ENCODE assay signal across 15 cellular contexts in genomic region chr2:110107092-110108079, GRCh38. TPM values are rescaled to one million over a fixed set of nuclear protein-coding genes. Genes with fewer than 3 reads are reported as not detected.
DNase-seq lines count a peak whose midpoint lies in the region; TF ChIP-seq lines count a peak whose summit lies in the region.
"Had no signal": no experiment of that assay in that cellular context is flagged by ENCODE, and none has a peak within 500 bp of the region (broad histone marks: within the 10 kb centered on the region; RNA-seq: fewer than 3 reads in every experiment).

No MANE protein-coding gene starts in this region.

- H3K9me2 ChIP-seq in PC-9 (ENCODE audit: insufficient read depth): no peaks in the 10 kb centered on the region

- peaks cover 87% of the 10 kb centered on the region for H3K79me2 ChIP-seq in PC-9 (ENCODE audit: low read depth)

- peak overlapping the region; percentile 100 for H3K27ac ChIP-seq in PC-9
- peak overlapping the region; percentile 100 for H3K27ac ChIP-seq in epithelial cell of prostate
- H3K27ac ChIP-seq in muscle layer of duodenum (ENCODE audit: low read length): peak overlapping the region; percentile 64
- H3K27ac ChIP-seq in caudate nucleus (ENCODE audit: low read depth, low read length): no peak overlapping the region
- H3K27ac ChIP-seq: brain microvascular endothelial cell, right lobe of liver had no signal

- no peaks in the 10 kb centered on the region for H3K27me3 ChIP-seq in PC-9 (ENCODE audit: insufficient read depth, low read depth)
- H3K27me3 ChIP-seq in muscle layer of duodenum (ENCODE audit: low read depth, low read length): no peaks in the 10 kb centered on the region
- H3K27me3 ChIP-seq: brain microvascular endothelial cell, right lobe of liver had no signal

- H4K20me1 ChIP-seq in PC-9 (ENCODE audit: insufficient read depth): no peaks in the 10 kb centered on the region

- no peak overlapping the region for H2AFZ ChIP-seq in PC-9

- intact Hi-C loops in PC-9 (cut with micrococcal nuclease; ENCODE audit: unreplicated experiment): loop anchor here (2.0 kb wide), 1 partner anchor 49 kb away; no protein-coding TSS in a partner anchor

- peaks cover 84% of the 10 kb centered on the region for H3K4me1 ChIP-seq in PC-9 (replicated peaks; ENCODE audit: insufficient read depth)
- H3K4me1 ChIP-seq in muscle layer of duodenum (ENCODE audit: control insufficient read depth in 1 of 2, insufficient read depth in 2 of 2, low read length in 2 of 2): no peaks in the 10 kb centered on the region
- H3K4me1 ChIP-seq: right lobe of liver had no signal

- no peak for TF ChIP-seq CTCF in PC-9 (conservative IDR thresholded peaks at IDR 0.05)

- DNase-seq in Caki2 (ENCODE audit: low read depth) (peak; percentile 33), PC-9 (peak in 1 of 2 experiments; percentile 62), epithelial cell of prostate (ENCODE audit: low read depth, low spot score) (no peak), mucosa of gallbladder (ENCODE audit: low spot score) (no peak), caudate nucleus (lab: John Stamatoyannopoulos, UW) (no peak), NCI-H2081 treated with DMSO at 0.1 percent for 48 hours (lab: John Stamatoyannopoulos, UW) (no peak), amygdala (lab: John Stamatoyannopoulos, UW) (no peak)
- DNase-seq: activated CD4-positive, alpha-beta T cell treated with anti-CD3 and anti-CD28 coated beads, Interleukin-2, amount 50 U/mL, for 4 hours; activated naive CD4-positive, alpha-beta T cell treated with anti-CD3 and anti-CD28 coated beads, Interleukin-2, amount 10 ng/mL, durations not matched to agents 7 days and 5 days; brain microvascular endothelial cell; MV-4-11; NCI-H524 treated with DMSO at 0.1 percent for 48 hours; right lobe of liver had no signal

- peaks cover 15% of the 10 kb centered on the region; the same call in 1 of the 2 replicates for H3K9me3 ChIP-seq in PC-9 (ENCODE audit: insufficient read depth, low read depth)
- H3K9me3 ChIP-seq in muscle layer of duodenum (ENCODE audit: control insufficient read depth in 1 of 2, low read length in 2 of 2): no peaks in the 10 kb centered on the region
- H3K9me3 ChIP-seq: right lobe of liver had no signal

- TSS peak; percentile 51 for BruUV-seq in PC-9 (replicated peaks; lab: Mats Ljungman, UMichigan)

- CTCF ChIA-PET in PC-9 (lab: Charles Lee): no interaction called here

- in situ Hi-C loops in Caki2 (cut with HindIII; ENCODE audit: low pct_unique_long_range_greater_than_20kb, low sequenced_read_pairs): no loop called here

- POLR2A ChIA-PET in PC-9 (lab: Charles Lee; ENCODE audit: unreplicated experiment): interaction anchor here (0.6 kb wide), 1 partner anchor 26 kb away, joined by 8 read pairs; no protein-coding TSS in a partner anchor

- H3K36me3 ChIP-seq in PC-9 (ENCODE audit: low read depth) (peaks cover 25% of the 10 kb centered on the region; the same call in 1 of the 2 replicates), muscle layer of duodenum (ENCODE audit: control insufficient read depth in 1 of 2, insufficient read depth in 2 of 2, low read length in 2 of 2) (peaks cover 0 to 5% of the 10 kb centered on the region in 2 donors)
- H3K36me3 ChIP-seq: brain microvascular endothelial cell, right lobe of liver had no signal

- H3F3A ChIP-seq in PC-9 (ENCODE audit: insufficient read depth, low read depth): peaks cover 60% of the 10 kb centered on the region

- peak overlapping the region; percentile 75 for H3K4me2 ChIP-seq in PC-9

- peak overlapping the region; percentile 35; the same call in 1 of the 2 replicates for H3K4me3 ChIP-seq in PC-9
- H3K4me3 ChIP-seq in muscle layer of duodenum (ENCODE audit: low read depth in 1 of 2, low read length in 2 of 2): no peak overlapping the region
- H3K4me3 ChIP-seq: GM12878, right lobe of liver had no signal

RNA-seq across cellular contexts. Expression of gene MALL, which starts 8.2 kb away (rescaled TPM):
- 49.4 and 61.6 TPM in 2 replicates for total RNA-seq in Caki2 (2014; rRNA removed; shearing (Covaris generic); ENCODE audit: low replicate concordance)
- 28.1 and 32.4 TPM in 2 replicates for total RNA-seq in PC-9 (2021)
- 43.7 TPM for total RNA-seq in mucosa of gallbladder
